In the genomic region with DNA sequence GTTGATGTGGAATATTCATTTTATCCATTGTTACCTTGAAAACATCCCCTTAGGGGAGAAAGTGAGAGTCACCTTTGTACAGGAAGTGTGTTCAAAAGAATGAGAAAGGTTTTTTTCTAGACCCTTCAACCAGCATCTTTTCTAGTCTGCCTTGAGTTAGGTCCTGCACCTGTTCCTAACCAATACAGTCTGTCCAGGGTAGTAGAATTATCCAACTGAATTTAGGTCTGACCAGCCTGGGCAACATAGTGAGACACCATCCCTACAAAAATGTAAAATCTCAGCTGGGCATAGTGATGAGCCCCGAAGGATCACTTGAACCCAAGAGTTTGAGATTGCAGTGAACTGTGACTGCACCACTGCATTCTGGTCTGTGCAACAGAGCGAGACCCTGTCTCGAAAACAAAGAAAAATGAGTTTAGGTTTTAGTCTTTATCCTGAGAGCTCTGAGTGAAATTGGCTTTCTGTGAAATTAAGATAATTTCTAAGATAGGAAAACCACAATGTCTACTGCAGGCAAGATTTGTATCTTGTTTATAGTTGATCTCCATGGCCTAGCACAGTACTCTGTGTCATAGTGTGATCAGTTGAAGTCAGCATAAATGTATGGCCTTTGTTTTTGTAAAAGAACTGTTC, we compare ENCODE assay signal across 1 cellular context.
TF ChIP-seq lines count a peak whose summit lies in the region.

No MANE protein-coding gene starts in this region.

TF ChIP-seq in GM12878, 131 proteins besides CTCF, POLR2A, EP300 and RAD21 (continued from another document):
- peak in 1 of 2 experiments; percentile 51; a peak in 3 of 4 replicates for TF ChIP-seq IKZF2 (IDR thresholded peaks at IDR 0.05)
- TF ChIP-seq DPF2 (IDR thresholded peaks at IDR 0.05) = peak; percentile 56; the same call in 1 of the 2 replicates
- TF ChIP-seq, protein P1, sequence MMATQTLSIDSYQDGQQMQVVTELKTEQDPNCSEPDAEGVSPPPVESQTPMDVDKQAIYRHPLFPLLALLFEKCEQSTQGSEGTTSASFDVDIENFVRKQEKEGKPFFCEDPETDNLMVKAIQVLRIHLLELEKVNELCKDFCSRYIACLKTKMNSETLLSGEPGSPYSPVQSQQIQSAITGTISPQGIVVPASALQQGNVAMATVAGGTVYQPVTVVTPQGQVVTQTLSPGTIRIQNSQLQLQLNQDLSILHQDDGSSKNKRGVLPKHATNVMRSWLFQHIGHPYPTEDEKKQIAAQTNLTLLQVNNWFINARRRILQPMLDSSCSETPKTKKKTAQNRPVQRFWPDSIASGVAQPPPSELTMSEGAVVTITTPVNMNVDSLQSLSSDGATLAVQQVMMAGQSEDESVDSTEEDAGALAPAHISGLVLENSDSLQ (IDR thresholded peaks at IDR 0.05) = peak; percentile 61
TF ChIP-seq in GM12878: peak in this region for 15.
